Comparison of ENCODE assay signal across 1 cellular context in the genomic region with DNA sequence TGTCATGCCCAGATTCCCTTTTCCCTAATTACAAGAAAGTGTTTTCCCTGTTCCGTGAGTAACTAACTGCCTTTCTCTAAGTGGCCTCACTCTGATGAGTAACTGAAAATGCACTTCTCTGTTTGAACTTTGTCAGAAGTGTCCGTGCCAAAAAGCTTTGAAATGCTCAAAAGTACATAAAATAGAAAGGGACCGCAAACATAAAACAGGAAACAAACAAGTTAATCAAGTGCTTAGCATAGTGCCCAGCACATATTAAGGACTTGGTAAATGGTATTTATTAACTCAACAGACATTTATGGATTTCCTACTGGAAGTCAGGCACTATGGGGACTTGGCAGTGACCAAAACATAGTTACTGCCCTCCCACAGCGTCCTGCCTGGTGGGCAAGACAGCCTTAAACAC.
TF ChIP-seq lines count a peak whose summit lies in the region.

No MANE protein-coding gene starts in this region.

TF ChIP-seq in A549, 52 proteins besides CTCF, POLR2A, EP300 and RAD21:
- TF ChIP-seq HDAC2 (IDR thresholded peaks at IDR 0.05) (no peak), CHD4 (IDR thresholded peaks at IDR 0.05; ENCODE audit: borderline replicate concordance) (no peak), MAZ (IDR thresholded peaks at IDR 0.05; ENCODE audit: borderline replicate concordance, low read depth, low read length) (no peak), RFX5 (IDR thresholded peaks at IDR 0.05) (no peak), SREBF2 (IDR thresholded peaks at IDR 0.05) (no peak), RARB (CRISPR knock-in tag; IDR thresholded peaks at IDR 0.05) (no peak), BCL3 (IDR thresholded peaks at IDR 0.05) (no peak), NR3C1 (IDR thresholded peaks at IDR 0.05) (no peak), CEBPB (IDR thresholded peaks at IDR 0.05) (no peak), GATA3 (IDR thresholded peaks at IDR 0.05; ENCODE audit: borderline replicate concordance) (peak; percentile 55; the same call in 1 of the 2 replicates), TFCP2L1 (CRISPR knock-in tag; IDR thresholded peaks at IDR 0.05) (no peak), HES2 (IDR thresholded peaks at IDR 0.05) (no peak), ZFP36 (IDR thresholded peaks at IDR 0.05; ENCODE audit: borderline replicate concordance, partially characterized antibody) (no peak), SMC3 (IDR thresholded peaks at IDR 0.05) (no peak), HEYL (CRISPR knock-in tag; IDR thresholded peaks at IDR 0.05) (no peak), MAX (IDR thresholded peaks at IDR 0.05) (no peak), HOXB13 (CRISPR knock-in tag; IDR thresholded peaks at IDR 0.05; ENCODE audit: low read depth) (no peak), JUN (IDR thresholded peaks at IDR 0.05) (peak in 1 of 2 experiments; percentile 50; a peak in 2 of 5 replicates), E2F6 (IDR thresholded peaks at IDR 0.05; ENCODE audit: borderline replicate concordance, low read depth) (no peak), NFE2L2 (conservative IDR thresholded peaks at IDR 0.05; ENCODE audit: low read length) (no peak), HOXB5 (CRISPR knock-in tag; IDR thresholded peaks at IDR 0.05) (no peak), CHD2 (IDR thresholded peaks at IDR 0.05; ENCODE audit: low read length, partially characterized antibody) (no peak), HOXA7 (CRISPR knock-in tag; IDR thresholded peaks at IDR 0.05) (no peak), JUNB (IDR thresholded peaks at IDR 0.05) (0 out of 2 replicates have a peak, but pooled peaks have one; percentile 61), ATOH8 (CRISPR knock-in tag; IDR thresholded peaks at IDR 0.05; ENCODE audit: low read depth) (no peak), ESRRA (IDR thresholded peaks at IDR 0.05; ENCODE audit: borderline replicate concordance, low read length) (no peak), TP53 (CRISPR knock-in tag; IDR thresholded peaks at IDR 0.05) (no peak), ZSCAN20 (CRISPR knock-in tag; IDR thresholded peaks at IDR 0.05) (no peak), RNF2 (IDR thresholded peaks at IDR 0.05; ENCODE audit: borderline replicate concordance, low read depth) (no peak), CBX8 (IDR thresholded peaks at IDR 0.05) (no peak), MYC (IDR thresholded peaks at IDR 0.05; ENCODE audit: borderline replicate concordance, low read length) (no peak), RCOR1 (IDR thresholded peaks at IDR 0.05; ENCODE audit: low read depth, low read length) (no peak), FOSL2 (IDR thresholded peaks at IDR 0.05) (no peak), FOSL2 (CRISPR knock-in tag; IDR thresholded peaks at IDR 0.05) (peak; percentile 80), PHF8 (IDR thresholded peaks at IDR 0.05; ENCODE audit: borderline replicate concordance, low read depth) (no peak)
- TF ChIP-seq, protein P1, sequence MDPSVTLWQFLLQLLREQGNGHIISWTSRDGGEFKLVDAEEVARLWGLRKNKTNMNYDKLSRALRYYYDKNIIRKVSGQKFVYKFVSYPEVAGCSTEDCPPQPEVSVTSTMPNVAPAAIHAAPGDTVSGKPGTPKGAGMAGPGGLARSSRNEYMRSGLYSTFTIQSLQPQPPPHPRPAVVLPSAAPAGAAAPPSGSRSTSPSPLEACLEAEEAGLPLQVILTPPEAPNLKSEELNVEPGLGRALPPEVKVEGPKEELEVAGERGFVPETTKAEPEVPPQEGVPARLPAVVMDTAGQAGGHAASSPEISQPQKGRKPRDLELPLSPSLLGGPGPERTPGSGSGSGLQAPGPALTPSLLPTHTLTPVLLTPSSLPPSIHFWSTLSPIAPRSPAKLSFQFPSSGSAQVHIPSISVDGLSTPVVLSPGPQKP (IDR thresholded peaks at IDR 0.05; ENCODE audit: low read depth, low read length) = no peak
- TF ChIP-seq, protein P2, sequence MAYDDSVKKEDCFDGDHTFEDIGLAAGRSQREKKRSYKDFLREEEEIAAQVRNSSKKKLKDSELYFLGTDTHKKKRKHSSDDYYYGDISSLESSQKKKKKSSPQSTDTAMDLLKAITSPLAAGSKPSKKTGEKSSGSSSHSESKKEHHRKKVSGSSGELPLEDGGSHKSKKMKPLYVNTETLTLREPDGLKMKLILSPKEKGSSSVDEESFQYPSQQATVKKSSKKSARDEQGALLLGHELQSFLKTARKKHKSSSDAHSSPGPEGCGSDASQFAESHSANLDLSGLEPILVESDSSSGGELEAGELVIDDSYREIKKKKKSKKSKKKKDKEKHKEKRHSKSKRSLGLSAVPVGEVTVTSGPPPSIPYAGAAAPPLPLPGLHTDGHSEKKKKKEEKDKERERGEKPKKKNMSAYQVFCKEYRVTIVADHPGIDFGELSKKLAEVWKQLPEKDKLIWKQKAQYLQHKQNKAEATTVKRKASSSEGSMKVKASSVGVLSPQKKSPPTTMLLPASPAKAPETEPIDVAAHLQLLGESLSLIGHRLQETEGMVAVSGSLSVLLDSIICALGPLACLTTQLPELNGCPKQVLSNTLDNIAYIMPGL (CRISPR knock-in tag; IDR thresholded peaks at IDR 0.05; ENCODE audit: borderline replicate concordance) = no peak
